In the genomic region with DNA sequence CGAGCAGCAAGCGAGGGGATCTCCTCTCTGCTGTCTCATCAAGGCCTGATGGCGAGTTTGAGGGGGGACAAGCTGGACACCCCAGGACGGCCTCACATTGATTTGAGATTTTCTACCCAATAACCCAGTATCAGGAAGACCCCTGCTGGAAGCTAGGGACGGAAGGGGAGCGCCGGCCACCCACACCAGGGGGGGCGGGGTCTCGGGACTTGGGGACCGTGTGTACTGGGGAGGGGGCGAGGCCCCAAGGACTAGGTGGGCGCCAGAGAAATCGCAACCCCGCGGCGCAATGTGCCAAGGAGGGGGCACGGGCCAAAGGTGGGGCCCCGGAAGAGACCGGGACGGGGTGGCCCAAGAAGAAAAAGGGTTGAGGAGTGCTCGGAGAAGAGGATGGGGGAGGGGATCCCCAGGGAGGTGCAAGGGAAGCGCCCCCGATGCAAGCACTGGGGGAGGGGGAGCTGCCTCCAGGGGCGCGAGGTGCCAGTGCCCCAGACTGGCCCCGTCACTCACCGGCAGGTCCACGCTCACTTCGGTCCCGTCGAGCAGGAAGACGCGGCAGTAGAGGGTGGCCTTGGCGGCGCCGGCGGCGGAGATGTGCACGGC, we compare ENCODE assay signal across 8 cellular contexts. TPM values are rescaled to one million over a fixed set of nuclear protein-coding genes. Genes with fewer than 3 reads are reported as not detected.
A peak's percentile ranks its signal among the peaks of the same experiment; 100 is the strongest.
DNase-seq lines count a peak whose midpoint lies in the region; ATAC-seq and TF ChIP-seq lines count a peak whose summit lies in the region.

No MANE protein-coding gene starts in this region.

- peak; percentile 38 for DNase-seq in NCI-H82 (lab: John Stamatoyannopoulos, UW)
- DNase-seq in NCI-H82 treated with DMSO at 0.1 percent for 48 hours (lab: John Stamatoyannopoulos, UW; ENCODE audit: unreplicated experiment), result no peak
- no peak for DNase-seq in ascending aorta (ENCODE audit: low spot score in 2 of 2)
- peak in 1 of 2 donors; percentile 79 for DNase-seq in left lung
- peak; percentile 28 for DNase-seq in transverse colon
- no peak for DNase-seq in AG08395 (ENCODE audit: low spot score)
- no peak for DNase-seq in DMS153 (lab: John Stamatoyannopoulos, UW)

- no peak for TF ChIP-seq POLR2A in transverse colon (IDR thresholded peaks at IDR 0.05)

- WGBS in transverse colon (ENCODE audit: low coverage in 1 of 2), 2 donors, result 6 to 8% methylated on average over 8 to 37 of the region's 39 CpGs

- peaks cover 6% of the 10 kb centered on the region for H3K27me3 ChIP-seq in ascending aorta
- H3K27me3 ChIP-seq in left lung, result peaks cover 10 to 72% of the 10 kb centered on the region in 2 donors
- peaks cover 21% of the 10 kb centered on the region for H3K27me3 ChIP-seq in transverse colon

- H3K4me3 ChIP-seq in ascending aorta (peak overlapping the region; percentile 11 to 57), left lung (peak overlapping the region; percentile 34 to 44), transverse colon (peak overlapping the region; percentile 4 to 67 (median 52))

- intact Hi-C loops in ascending aorta (cut with DNase I) (loop anchor here (10.0 kb wide), 2 partner anchors 205 to 385 kb away; a partner anchor contains a TSS), left lung (cut with DNase I) (no loop called here), transverse colon (cut with DNase I; ENCODE audit: low total_unique reads) (loop anchor here (10.0 kb wide), 1 partner anchor 385 kb away; a partner anchor contains a TSS)

- ATAC-seq in HG03432 (IDR thresholded peaks at IDR 0.05; ENCODE audit: unreplicated experiment), result peak; percentile 20
- ATAC-seq in left lung, result no peak

- in situ Hi-C loops in transverse colon (cut with MboI; ENCODE audit: low pct_ligation_motif_present in 1 of 4, low pct_unique_long_range_greater_than_20kb in 1 of 4, low sequenced_read_pairs in 3 of 4), result loop anchor here in 3 of 4 donors (5.0 to 10.0 kb wide), 4 partner anchors 72 to 125 kb away; no protein-coding TSS in a partner anchor

- TF ChIP-seq CTCF in ascending aorta (IDR thresholded peaks at IDR 0.05) (no peak), left lung (IDR thresholded peaks at IDR 0.05) (no peak), transverse colon (IDR thresholded peaks at IDR 0.05) (no peak)

- H3K27ac ChIP-seq in ascending aorta, result no peak overlapping the region
- H3K27ac ChIP-seq in left lung, result no peak overlapping the region
- H3K27ac ChIP-seq in transverse colon, result peak overlapping the region; percentile 80 to 93 (median 86)

- H3K36me3 ChIP-seq in ascending aorta (no peaks in the 10 kb centered on the region), left lung (no peaks in the 10 kb centered on the region), transverse colon (no peaks in the 10 kb centered on the region)

- peaks cover 2 to 3% of the 10 kb centered on the region in 2 donors for H3K4me1 ChIP-seq in ascending aorta
- H3K4me1 ChIP-seq in left lung, result peaks cover 0 to 35% of the 10 kb centered on the region in 2 donors
- peaks cover 8 to 45% (median 22%) of the 10 kb centered on the region in 4 donors for H3K4me1 ChIP-seq in transverse colon

- no peak for TF ChIP-seq EP300 in transverse colon (IDR thresholded peaks at IDR 0.05; ENCODE audit: low read depth)

- H3K9me3 ChIP-seq in ascending aorta, result no peaks in the 10 kb centered on the region
- no peaks in the 10 kb centered on the region for H3K9me3 ChIP-seq in left lung
- no peaks in the 10 kb centered on the region for H3K9me3 ChIP-seq in transverse colon

RNA-seq across cellular contexts. Expression of a gene that starts 1.1 kb away (rescaled TPM):
- total RNA-seq in ascending aorta, result not detected
- 10 to 100 TPM; 11.6 to 17.7 TPM for total RNA-seq in left lung
- 100 to 1,000 TPM in 3 of 4 donors, 10 to 100 TPM in 1; 76.8 to 159 (median 110) TPM for total RNA-seq in transverse colon

Comparison
In these comparisons a context has a peak if more than half of its experiments do, and no peak if none do; other contexts are left out.
1. DNase-seq: peak in NCI-H82 (single experiment) and transverse colon (single experiment); none in NCI-H82 treated with DMSO at 0.1 percent for 48 hours (single experiment), ascending aorta (0 of 2), AG08395 (single experiment) and DMS153 (single experiment).
2. H3K27ac ChIP-seq: peak in transverse colon (4 of 4); none in ascending aorta (0 of 2) and left lung (0 of 2).
3. RNA of a gene that starts 1.1 kb away (total RNA-seq): 76.8 to 159 TPM in transverse colon and 11.6 to 17.7 TPM in left lung; not detected in ascending aorta (single experiment); every median in the first group is over 10 times any median in the second.
4. intact Hi-C loops: an anchor here in ascending aorta (10.0 kb wide) and transverse colon (10.0 kb wide); none called in left lung.
5. Peak in every context shown above with its lines, with median percentiles within 50 percentile points of each other: H3K4me3 ChIP-seq.